Comparison of ENCODE assay signal across 1 cellular context in genomic region chr19:35958660-35959039, GRCh38.
TF ChIP-seq lines count a peak whose summit lies in the region.

No MANE protein-coding gene starts in this region.

TF ChIP-seq in IMR-90, 13 proteins besides CTCF, POLR2A, EP300 and RAD21:
- TF ChIP-seq MAFK (IDR thresholded peaks at IDR 0.05; ENCODE audit: low read depth, low read length) (no peak), MAZ (IDR thresholded peaks at IDR 0.05; ENCODE audit: borderline replicate concordance, low read depth, low read length) (no peak), MXI1 (IDR thresholded peaks at IDR 0.05; ENCODE audit: borderline replicate concordance, low read depth, low read length) (no peak), RFX5 (IDR thresholded peaks at IDR 0.05; ENCODE audit: low read depth, low read length) (no peak), BHLHE40 (IDR thresholded peaks at IDR 0.05; ENCODE audit: low read depth, low read length) (no peak), SMC3 (IDR thresholded peaks at IDR 0.05; ENCODE audit: low read depth, low read length) (no peak), ELK1 (IDR thresholded peaks at IDR 0.05; ENCODE audit: borderline replicate concordance, low read depth, low read length) (no peak), FOS (IDR thresholded peaks at IDR 0.05; ENCODE audit: low read depth, low read length) (no peak), CHD1 (IDR thresholded peaks at IDR 0.05; ENCODE audit: low read depth, low read length) (no peak), USF2 (IDR thresholded peaks at IDR 0.05; ENCODE audit: low read depth, low read length) (no peak), CEBPB (IDR thresholded peaks at IDR 0.05; ENCODE audit: low read depth, low read length) (no peak), RCOR1 (IDR thresholded peaks at IDR 0.05; ENCODE audit: insufficient replicate concordance, low read length) (no peak), NFE2L2 (IDR thresholded peaks at IDR 0.05; ENCODE audit: low read depth, low read length) (no peak)
